ENCODE assay signal across 30 cellular contexts in the genomic region with DNA sequence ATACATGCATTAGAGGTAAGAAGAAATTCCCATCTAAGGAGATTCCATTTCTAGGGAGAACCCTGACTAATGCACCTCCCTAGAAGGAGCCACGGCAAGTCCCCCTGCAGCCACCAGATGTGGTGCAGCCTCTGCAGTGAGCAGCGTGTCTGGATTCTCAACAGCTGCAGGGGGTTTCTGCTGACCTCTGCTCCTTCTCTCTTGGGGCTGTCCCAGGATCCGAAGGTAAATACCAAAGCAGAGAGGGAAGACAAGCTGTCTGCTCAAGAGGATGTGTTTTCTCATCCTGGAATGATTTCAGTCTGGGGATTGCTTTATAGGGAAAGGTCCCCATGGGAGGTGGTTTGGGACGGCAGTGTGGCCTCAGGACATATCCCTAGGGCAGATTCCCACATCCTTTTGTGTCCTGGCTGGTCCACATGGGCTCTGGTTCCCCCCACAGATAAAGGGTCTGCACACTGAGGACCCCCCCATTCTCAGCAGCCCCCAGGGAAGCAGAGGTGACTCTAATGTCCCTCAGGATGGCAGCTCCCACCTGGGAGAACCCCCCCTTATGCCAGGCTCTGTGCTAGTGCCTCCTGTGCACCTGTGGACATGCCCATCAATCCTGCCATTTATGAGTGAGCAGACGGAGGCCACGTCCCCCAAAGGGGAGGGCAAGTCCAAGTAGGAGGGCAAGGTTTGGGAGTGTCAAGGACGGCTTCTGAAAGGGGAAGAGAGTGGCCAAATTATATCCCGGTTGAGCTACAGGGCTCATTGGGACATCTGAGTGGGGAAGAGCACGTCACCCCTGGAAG. TPM values are rescaled to one million over a fixed set of nuclear protein-coding genes. Genes with fewer than 3 reads are reported as not detected.
"Had no signal": no experiment of that assay in that cellular context is flagged by ENCODE, and none has a peak within 500 bp of the region (broad histone marks: within the 10 kb centered on the region; RNA-seq: fewer than 3 reads in every experiment).

No MANE protein-coding gene starts in this region.

- H3K36me3 ChIP-seq: WERI-Rb-1 had no signal

- ATAC-seq: activated naive CD4-positive, alpha-beta T cell treated with anti-CD3 and anti-CD28 coated beads, Interleukin-2, amount 50 U/mL, for 72 hours; left cardiac atrium; naive thymus-derived CD8-positive, alpha-beta T cell; right cardiac atrium; stimulated activated naive CD8-positive, alpha-beta T cell treated with anti-CD3 and anti-CD28 coated beads, Interleukin-15, Interleukin-2, amounts not matched to agents 100 U/mL and 50 U/mL, for 24 hours; T-helper 17 cell had no signal

- H3K27me3 Mint-ChIP-seq: activated CD4-positive, alpha-beta memory T cell treated with anti-CD3 and anti-CD28 coated beads, Interleukin-2, amount 10 ng/mL, durations not matched to agents 7 days and 5 days had no signal

- H3K36me3 Mint-ChIP-seq: mesothelial cell of epicardium had no signal

- H3K27ac Mint-ChIP-seq: activated CD4-positive, alpha-beta memory T cell treated with anti-CD3 and anti-CD28 coated beads, Interleukin-2, amount 10 ng/mL, durations not matched to agents 7 days and 5 days; activated CD4-positive, alpha-beta T cell treated with anti-CD3 and anti-CD28 coated beads, Interleukin-2, amount 10 ng/mL, durations not matched to agents 7 days and 5 days; activated naive CD4-positive, alpha-beta T cell treated with anti-CD3 and anti-CD28 coated beads, Interleukin-2, amount 50 U/mL, for 72 hours; mesothelial cell of epicardium; T-helper 17 cell had no signal

- DNase-seq: activated CD4-positive, alpha-beta memory T cell treated with anti-CD3 and anti-CD28 coated beads, Interleukin-2, amount 10 ng/mL, durations not matched to agents 7 days and 5 days; activated CD4-positive, alpha-beta T cell treated with anti-CD3 and anti-CD28 coated beads, Interleukin-2, amount 10 ng/mL, durations not matched to agents 7 days and 5 days; activated CD4-positive, CD25-positive, alpha-beta regulatory T cell treated with anti-CD3 and anti-CD28 coated beads, Interleukin-2, amount 50 U/mL, for 72 hours; activated naive CD4-positive, alpha-beta T cell; activated T-cell treated with anti-CD3 and anti-CD28 coated beads, Interleukin-2, amount 50 U/mL, for 48 hours; anterior cingulate cortex; cerebellar nuclear complex; dorsolateral prefrontal cortex; effector memory CD4-positive, alpha-beta T cell; erythroblast; foreskin fibroblast; hippocampal formation; left cardiac atrium; naive thymus-derived CD8-positive, alpha-beta T cell; nucleus accumbens; posterior cingulate gyrus; right cardiac atrium; stimulated activated CD4-positive, alpha-beta T cell treated with anti-CD3 and anti-CD28 coated beads, Interleukin-2, amount 100 ng/mL, for 48 hours; stimulated activated naive CD8-positive, alpha-beta T cell treated with anti-CD3 and anti-CD28 coated beads, Interleukin-15, Interleukin-2, amounts not matched to agents 100 U/mL and 50 U/mL, for 24 hours; T-helper 17 cell; T1000; testis; trophoblast cell; WERI-Rb-1 had no signal

- H3K9me3 ChIP-seq: testis had no signal

- H3K4me3 Mint-ChIP-seq: activated CD4-positive, alpha-beta memory T cell treated with anti-CD3 and anti-CD28 coated beads, Interleukin-2, amount 10 ng/mL, durations not matched to agents 7 days and 5 days; activated CD4-positive, alpha-beta T cell treated with anti-CD3 and anti-CD28 coated beads, Interleukin-2, amount 10 ng/mL, durations not matched to agents 7 days and 5 days; mesothelial cell of epicardium; naive thymus-derived CD8-positive, alpha-beta T cell; neural crest cell; T-helper 17 cell had no signal

- H3K27me3 ChIP-seq: testis had no signal

- FAIRE-seq: keratinocyte had no signal

- H3K4me1 Mint-ChIP-seq: activated CD4-positive, alpha-beta memory T cell treated with anti-CD3 and anti-CD28 coated beads, Interleukin-2, amount 10 ng/mL, durations not matched to agents 7 days and 5 days; activated CD4-positive, alpha-beta T cell treated with anti-CD3 and anti-CD28 coated beads, Interleukin-2, amount 10 ng/mL, durations not matched to agents 7 days and 5 days; mesothelial cell of epicardium; neural crest cell; T-helper 17 cell had no signal

- H3K4me3 ChIP-seq: coronary artery, dorsolateral prefrontal cortex, testis had no signal

- H3K27ac ChIP-seq: coronary artery, dorsolateral prefrontal cortex, testis, WERI-Rb-1 had no signal

- H3K9me3 Mint-ChIP-seq: activated CD4-positive, alpha-beta memory T cell treated with anti-CD3 and anti-CD28 coated beads, Interleukin-2, amount 10 ng/mL, durations not matched to agents 7 days and 5 days; activated CD4-positive, alpha-beta T cell treated with anti-CD3 and anti-CD28 coated beads, Interleukin-2, amount 10 ng/mL, durations not matched to agents 7 days and 5 days; activated naive CD4-positive, alpha-beta T cell treated with anti-CD3 and anti-CD28 coated beads, Interleukin-2, amount 50 U/mL, for 72 hours had no signal

RNA-seq across cellular contexts. Expression of gene OR10H5, which starts 10.3 kb away (rescaled TPM):
- total RNA-seq: activated CD4-positive, alpha-beta memory T cell treated with anti-CD3 and anti-CD28 coated beads, Interleukin-2, amount 10 ng/mL, durations not matched to agents 7 days and 5 days; activated CD4-positive, alpha-beta T cell treated with anti-CD3 and anti-CD28 coated beads, Interleukin-2, amount 10 ng/mL, durations not matched to agents 7 days and 5 days; activated naive CD4-positive, alpha-beta T cell treated with anti-CD3 and anti-CD28 coated beads, Interleukin-2, amount 50 U/mL, for 72 hours; left cardiac atrium; lower leg skin; mesothelial cell of epicardium; naive thymus-derived CD8-positive, alpha-beta T cell; neural crest cell; right cardiac atrium; T-helper 17 cell had no signal
- polyA plus RNA-seq: keratinocyte; naive thymus-derived CD8-positive, alpha-beta T cell; right cardiac atrium had no signal

RNA-seq across cellular contexts. Expression of gene OR10H1, which starts 38.3 kb away (rescaled TPM):
- total RNA-seq: activated CD4-positive, alpha-beta memory T cell treated with anti-CD3 and anti-CD28 coated beads, Interleukin-2, amount 10 ng/mL, durations not matched to agents 7 days and 5 days; activated CD4-positive, alpha-beta T cell treated with anti-CD3 and anti-CD28 coated beads, Interleukin-2, amount 10 ng/mL, durations not matched to agents 7 days and 5 days; left cardiac atrium; naive thymus-derived CD8-positive, alpha-beta T cell; neural crest cell; right cardiac atrium had no signal
- polyA plus RNA-seq: keratinocyte; naive thymus-derived CD8-positive, alpha-beta T cell; right cardiac atrium had no signal

RNA-seq across cellular contexts. Expression of gene OR10H3, which starts 39.4 kb away (rescaled TPM):
- total RNA-seq: activated CD4-positive, alpha-beta memory T cell treated with anti-CD3 and anti-CD28 coated beads, Interleukin-2, amount 10 ng/mL, durations not matched to agents 7 days and 5 days; activated CD4-positive, alpha-beta T cell treated with anti-CD3 and anti-CD28 coated beads, Interleukin-2, amount 10 ng/mL, durations not matched to agents 7 days and 5 days; activated naive CD4-positive, alpha-beta T cell treated with anti-CD3 and anti-CD28 coated beads, Interleukin-2, amount 50 U/mL, for 72 hours; dorsolateral prefrontal cortex; left cardiac atrium; lower leg skin; mesothelial cell of epicardium; naive thymus-derived CD8-positive, alpha-beta T cell; neural crest cell; right cardiac atrium; T-helper 17 cell; testis had no signal
- polyA plus RNA-seq: keratinocyte; naive thymus-derived CD8-positive, alpha-beta T cell; right cardiac atrium had no signal

RNA-seq across cellular contexts. Expression of gene OR10H2, which starts 49.4 kb away (rescaled TPM):
- total RNA-seq: activated CD4-positive, alpha-beta memory T cell treated with anti-CD3 and anti-CD28 coated beads, Interleukin-2, amount 10 ng/mL, durations not matched to agents 7 days and 5 days; activated CD4-positive, alpha-beta T cell treated with anti-CD3 and anti-CD28 coated beads, Interleukin-2, amount 10 ng/mL, durations not matched to agents 7 days and 5 days; activated naive CD4-positive, alpha-beta T cell treated with anti-CD3 and anti-CD28 coated beads, Interleukin-2, amount 50 U/mL, for 72 hours; left cardiac atrium; lower leg skin; mesothelial cell of epicardium; naive thymus-derived CD8-positive, alpha-beta T cell; neural crest cell; right cardiac atrium; T-helper 17 cell; testis had no signal
- polyA plus RNA-seq: keratinocyte; naive thymus-derived CD8-positive, alpha-beta T cell; right cardiac atrium had no signal
